10 cellular contexts compared by ENCODE assay signal in genomic region chr7:231030-231857, GRCh38. TPM values are rescaled to one million over a fixed set of nuclear protein-coding genes. Genes with fewer than 3 reads are reported as not detected.
DNase-seq lines count a peak whose midpoint lies in the region; ATAC-seq and TF ChIP-seq lines count a peak whose summit lies in the region.
"Had no signal": no experiment of that assay in that cellular context is flagged by ENCODE, and none has a peak within 500 bp of the region (broad histone marks: within the 10 kb centered on the region; RNA-seq: fewer than 3 reads in every experiment).

No MANE protein-coding gene starts in this region.

- peak; percentile 8 for DNase-seq in stimulated activated CD4-positive, alpha-beta T cell treated with anti-CD3 and anti-CD28 coated beads, Interleukin-15, amount 100 ng/mL, for 24 hours
- DNase-seq in stimulated activated CD4-positive, alpha-beta T cell treated with anti-CD3 and anti-CD28 coated beads, Interleukin-12 subunit alpha, Interleukin-12 subunit beta, amount 100 ng/mL, for 4 hours = no peak
- DNase-seq in coronary artery (ENCODE audit: low spot score) (no peak), myocyte (ENCODE audit: low read depth) (peak; percentile 69), NCI-H510A treated with DMSO at 0.1 percent for 48 hours (lab: John Stamatoyannopoulos, UW) (no peak), DMS 273 (lab: John Stamatoyannopoulos, UW; ENCODE audit: unreplicated experiment) (no peak)
- DNase-seq: C1 segment of cervical spinal cord had no signal

- TF ChIP-seq CTCF in coronary artery (IDR thresholded peaks at IDR 0.05) = no peak

- no peak overlapping the region for H3K4me3 ChIP-seq in coronary artery

- H3K27ac ChIP-seq in coronary artery = peak overlapping the region; percentile 68 to 82

- ATAC-seq in HG03159 (IDR thresholded peaks at IDR 0.05; ENCODE audit: unreplicated experiment) (no peak), HG02678 (IDR thresholded peaks at IDR 0.05; ENCODE audit: unreplicated experiment) (no peak)

RNA-seq across cellular contexts. Expression of gene FAM20C, which starts 38.9 kb away (rescaled TPM):
- total RNA-seq in myocyte = 21.7 and 37.3 TPM in 2 replicates
- polyA plus RNA-seq in myocyte (2012) = 35.9 TPM

RNA-seq across cellular contexts. Expression of gene FOXL3, which starts 58.7 kb away (rescaled TPM):
- total RNA-seq in myocyte = not detected in 2 replicates
- not detected for polyA plus RNA-seq in myocyte (2012)
- total RNA-seq: activated CD8-positive, alpha-beta memory T cell treated with anti-CD3 and anti-CD28 coated beads for 36 hours had no signal

Comparison
In these comparisons a context has a peak if more than half of its experiments do, and no peak if none do; other contexts are left out.
1. DNase-seq: peak in stimulated activated CD4-positive, alpha-beta T cell treated with anti-CD3 and anti-CD28 coated beads, Interleukin-15, amount 100 ng/mL, for 24 hours (single experiment) and myocyte (single experiment); none in stimulated activated CD4-positive, alpha-beta T cell treated with anti-CD3 and anti-CD28 coated beads, Interleukin-12 subunit alpha, Interleukin-12 subunit beta, amount 100 ng/mL, for 4 hours (single experiment), coronary artery (single experiment), NCI-H510A treated with DMSO at 0.1 percent for 48 hours (single experiment) and DMS 273 (single experiment).